In the genomic region with DNA sequence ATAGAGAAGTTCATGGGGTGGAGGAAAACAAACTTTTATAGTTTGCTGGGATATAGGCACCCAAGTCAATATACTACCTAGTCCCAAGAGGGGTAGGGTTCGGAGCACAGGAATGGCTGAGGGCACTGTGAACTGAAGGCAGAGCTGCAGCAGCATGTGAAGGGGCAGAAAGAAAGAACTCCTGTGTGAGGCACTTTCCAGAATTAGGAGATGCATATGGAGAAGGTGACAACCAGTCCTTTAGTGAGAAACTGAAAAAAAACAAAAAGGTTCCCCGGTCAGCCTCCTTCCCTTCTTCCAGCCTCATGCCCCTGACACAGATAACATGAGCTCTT, we compare ENCODE assay signal across 32 cellular contexts.
"Had no signal": no experiment of that assay in that cellular context is flagged by ENCODE, and none has a peak within 500 bp of the region (broad histone marks: within the 10 kb centered on the region; RNA-seq: fewer than 3 reads in every experiment).

No MANE protein-coding gene starts in this region.

- H3K4me2 ChIP-seq: SK-N-SH had no signal

- H3K4me1 ChIP-seq: ascending aorta, Peyer's patch, SJSA1 had no signal

- H3K36me3 ChIP-seq: ascending aorta, Peyer's patch, SJSA1 had no signal

- H3K27me3 ChIP-seq: ascending aorta, Peyer's patch, SJSA1 had no signal

- H3K4me3 Mint-ChIP-seq: activated CD4-positive, alpha-beta T cell treated with anti-CD3 and anti-CD28 coated beads for 36 hours; activated CD4-positive, alpha-beta T cell treated with anti-CD3 and anti-CD28 coated beads, Interleukin-2, amount 10 ng/mL, durations not matched to agents 7 days and 5 days; activated CD8-positive, alpha-beta T cell treated with anti-CD3 and anti-CD28 coated beads, Interleukin-2, amount 10 ng/mL, durations not matched to agents 7 days and 5 days; activated naive CD4-positive, alpha-beta T cell treated with anti-CD3 and anti-CD28 coated beads, Interleukin-2, amount 50 U/mL, for 24 hours; activated naive CD8-positive, alpha-beta T cell treated with anti-CD3 and anti-CD28 coated beads, Interleukin-2, amount 10 ng/mL, durations not matched to agents 7 days and 5 days; T-helper 1 cell treated with Interleukin-12 subunit alpha and Interleukin-12 subunit beta and Interleukin-4 antibody, amounts not matched to agents 30 μg/mL and 1 μg/mL, for 36 hours; T-helper 2 cell treated with Interferon-gamma antibody and Interleukin-4, amounts not matched to agents 5 μg/mL and 100 μg/mL, for 36 hours had no signal

- H3K36me3 Mint-ChIP-seq: activated naive CD4-positive, alpha-beta T cell treated with anti-CD3 and anti-CD28 coated beads, Interleukin-2, amount 50 U/mL, for 24 hours; activated naive CD8-positive, alpha-beta T cell treated with anti-CD3 and anti-CD28 coated beads, Interleukin-2, amount 10 ng/mL, durations not matched to agents 7 days and 5 days had no signal

- H3K27ac Mint-ChIP-seq: activated CD4-positive, alpha-beta T cell treated with anti-CD3 and anti-CD28 coated beads for 36 hours; activated CD4-positive, alpha-beta T cell treated with anti-CD3 and anti-CD28 coated beads, Interleukin-2, amount 10 ng/mL, durations not matched to agents 7 days and 5 days; activated CD8-positive, alpha-beta T cell treated with anti-CD3 and anti-CD28 coated beads, Interleukin-2, amount 10 ng/mL, durations not matched to agents 7 days and 5 days; activated naive CD4-positive, alpha-beta T cell treated with anti-CD3 and anti-CD28 coated beads, Interleukin-2, amount 50 U/mL, for 24 hours; activated naive CD8-positive, alpha-beta T cell treated with anti-CD3 and anti-CD28 coated beads, Interleukin-2, amount 10 ng/mL, durations not matched to agents 7 days and 5 days; T-helper 1 cell treated with Interleukin-12 subunit alpha and Interleukin-12 subunit beta and Interleukin-4 antibody, amounts not matched to agents 30 μg/mL and 1 μg/mL, for 36 hours; T-helper 2 cell treated with Interferon-gamma antibody and Interleukin-4, amounts not matched to agents 5 μg/mL and 100 μg/mL, for 36 hours had no signal

- H3K4me3 ChIP-seq: ascending aorta, Peyer's patch, SJSA1 had no signal

- H3K27me3 Mint-ChIP-seq: activated CD4-positive, alpha-beta T cell treated with anti-CD3 and anti-CD28 coated beads for 36 hours; activated CD4-positive, alpha-beta T cell treated with anti-CD3 and anti-CD28 coated beads, Interleukin-2, amount 10 ng/mL, durations not matched to agents 7 days and 5 days; activated naive CD4-positive, alpha-beta T cell treated with anti-CD3 and anti-CD28 coated beads, Interleukin-2, amount 50 U/mL, for 24 hours; activated naive CD8-positive, alpha-beta T cell treated with anti-CD3 and anti-CD28 coated beads, Interleukin-2, amount 10 ng/mL, durations not matched to agents 7 days and 5 days had no signal

- DNase-seq: activated CD4-positive, alpha-beta T cell treated with anti-CD3 and anti-CD28 coated beads for 36 hours; activated CD4-positive, alpha-beta T cell treated with anti-CD3 and anti-CD28 coated beads, Interleukin-2, amount 10 ng/mL, durations not matched to agents 7 days and 5 days; activated CD4-positive, alpha-beta T cell treated with anti-CD3 and anti-CD28 coated beads, Interleukin-2, amount 50 U/mL, for 48 hours; activated CD8-positive, alpha-beta memory T cell treated with anti-CD3 and anti-CD28 coated beads, Interleukin-2, amount 50 U/mL, for 4 hours; activated CD8-positive, alpha-beta T cell treated with anti-CD3 and anti-CD28 coated beads, Interleukin-2, amount 10 ng/mL, durations not matched to agents 7 days and 5 days; activated effector memory CD4-positive, alpha-beta T cell treated with Interleukin-2 at 50 U/mL for 16 hours; activated naive CD4-positive, alpha-beta T cell; activated naive CD8-positive, alpha-beta T cell treated with anti-CD3 and anti-CD28 coated beads, Interleukin-2, amount 10 ng/mL, durations not matched to agents 7 days and 5 days; activated T-cell treated with anti-CD3 and anti-CD28 coated beads for 4 hours; activated T-cell treated with anti-CD3 and anti-CD28 coated beads, Interleukin-2, amount 50 U/mL, for 48 hours; amygdala; MM.1S; MV-4-11; NCI-H1092; NCI-H1436 treated with DMSO at 0.1 percent for 48 hours; NCI-H1694 treated with DMSO at 0.1 percent for 48 hours; NCI-H2029; NCI-H510A; NCI-H526; NCI-H748 treated with DMSO at 0.1 percent for 48 hours; NK-92 treated with Interleukin-12 subunit alpha and Interleukin-12 subunit beta, amount 100 ng/mL, for 24 hours; PC-3; Peyer's patch; RPMI8226; SHP77 treated with DMSO at 0.1 percent for 48 hours; SK-N-SH had no signal

- H3K27ac ChIP-seq: ascending aorta, Peyer's patch, SJSA1 had no signal

- H3K4me1 Mint-ChIP-seq: activated CD4-positive, alpha-beta T cell treated with anti-CD3 and anti-CD28 coated beads for 36 hours; activated CD4-positive, alpha-beta T cell treated with anti-CD3 and anti-CD28 coated beads, Interleukin-2, amount 10 ng/mL, durations not matched to agents 7 days and 5 days; activated naive CD4-positive, alpha-beta T cell treated with anti-CD3 and anti-CD28 coated beads, Interleukin-2, amount 50 U/mL, for 24 hours; activated naive CD8-positive, alpha-beta T cell treated with anti-CD3 and anti-CD28 coated beads, Interleukin-2, amount 10 ng/mL, durations not matched to agents 7 days and 5 days had no signal

- H3K9ac ChIP-seq: SK-N-SH had no signal

- H3K9me3 ChIP-seq: ascending aorta, Peyer's patch, SJSA1, SK-N-SH had no signal

- FAIRE-seq: TTC549 had no signal
